In genomic region chr1:1047407-1047806, GRCh38 we compare ENCODE assay signal across 40 cellular contexts. TPM values are rescaled to one million over a fixed set of nuclear protein-coding genes. Genes with fewer than 3 reads are reported as not detected.
"Had no signal": no experiment of that assay in that cellular context is flagged by ENCODE, and none has a peak within 500 bp of the region (broad histone marks: within the 10 kb centered on the region; RNA-seq: fewer than 3 reads in every experiment).

No MANE protein-coding gene starts in this region.

- H3K27me3 ChIP-seq: adrenal gland, cardiac muscle cell had no signal

- FAIRE-seq: bronchial epithelial cell, TTC549 had no signal

- ATAC-seq: activated CD8-positive, alpha-beta T cell treated with anti-CD3 and anti-CD28 coated beads for 36 hours; activated naive CD4-positive, alpha-beta T cell treated with anti-CD3 and anti-CD28 coated beads, Interleukin-2, amount 50 U/mL, for 72 hours; activated T-cell treated with anti-CD3 and anti-CD28 coated beads, Interleukin-2, amount 50 U/mL, for 4 hours; activated T-cell treated with anti-CD3 and anti-CD28 coated beads, Interleukin-2, amount 50 U/mL, for 72 hours; activated T-helper 17 cell treated with anti-CD3 and anti-CD28 coated beads, Interleukin-2, amount 50 U/mL, for 72 hours had no signal

- DNase-seq: activated B cell treated with CpG ODN at 0.5 μM for 24 hours; activated CD4-positive, alpha-beta memory T cell treated with anti-CD3 and anti-CD28 coated beads for 36 hours; activated CD4-positive, alpha-beta T cell treated with anti-CD3 and anti-CD28 coated beads for 4 hours; activated CD4-positive, alpha-beta T cell treated with anti-CD3 and anti-CD28 coated beads, Interleukin-2, amount 10 ng/mL, durations not matched to agents 24 days and 14 days; activated CD4-positive, alpha-beta T cell treated with anti-CD3 and anti-CD28 coated beads, Interleukin-2, amount 50 U/mL, for 1 hour; activated CD4-positive, alpha-beta T cell treated with anti-CD3 and anti-CD28 coated beads, Interleukin-2, amount 50 U/mL, for 4 hours; activated CD4-positive, CD25-positive, alpha-beta regulatory T cell treated with anti-CD3 and anti-CD28 coated beads, Interleukin-2, amount 50 U/mL, for 72 hours; activated CD8-positive, alpha-beta memory T cell treated with anti-CD3 and anti-CD28 coated beads, Interleukin-2, amount 50 U/mL, for 4 hours; activated CD8-positive, alpha-beta T cell treated with anti-CD3 and anti-CD28 coated beads for 36 hours; activated effector memory CD4-positive, alpha-beta T cell treated with anti-CD3 and anti-CD28 coated beads, Interleukin-2, amount 50 U/mL, for 16 hours; activated gamma-delta T cell treated with Interleukin-2 at 50 U/mL for 16 hours; activated naive CD4-positive, alpha-beta T cell; activated naive CD4-positive, alpha-beta T cell treated with anti-CD3 and anti-CD28 coated beads for 36 hours; activated naive CD4-positive, alpha-beta T cell treated with anti-CD3 and anti-CD28 coated beads, Interleukin-2, amount 50 U/mL, for 16 hours; activated naive CD8-positive, alpha-beta T cell treated with anti-CD3 and anti-CD28 coated beads for 36 hours; activated T-cell treated with anti-CD3 and anti-CD28 coated beads for 4 hours; activated T-cell treated with anti-CD3 and anti-CD28 coated beads, Interleukin-2, amount 50 U/mL, for 1 hour; activated T-cell treated with anti-CD3 and anti-CD28 coated beads, Interleukin-2, amount 50 U/mL, for 4 hours; activated T-cell treated with anti-CD3 and anti-CD28 coated beads, Interleukin-2, amount 50 U/mL, for 72 hours; adrenal gland; amniotic stem cell; aorta; caudate nucleus; cerebellar nuclear complex; T-helper 1 cell; T-helper 2 cell; T-helper 9 cell had no signal

- H3K27me3 Mint-ChIP-seq: activated B cell treated with CpG ODN at 0.5 μM for 24 hours; activated CD4-positive, alpha-beta memory T cell treated with anti-CD3 and anti-CD28 coated beads for 36 hours; activated CD4-positive, alpha-beta T cell treated with anti-CD3 and anti-CD28 coated beads, Interleukin-2, amount 10 ng/mL, durations not matched to agents 24 days and 14 days; activated CD8-positive, alpha-beta T cell treated with anti-CD3 and anti-CD28 coated beads for 36 hours; activated naive CD8-positive, alpha-beta T cell treated with anti-CD3 and anti-CD28 coated beads for 36 hours; activated T-helper 17 cell treated with anti-CD3 and anti-CD28 coated beads, Interleukin-2, amount 50 U/mL, for 72 hours; brain; central memory CD8-positive, alpha-beta T cell had no signal

- H3K36me3 Mint-ChIP-seq: activated CD4-positive, alpha-beta memory T cell treated with anti-CD3 and anti-CD28 coated beads for 36 hours; activated naive CD4-positive, alpha-beta T cell treated with anti-CD3 and anti-CD28 coated beads, Interleukin-2, amount 50 U/mL, for 72 hours had no signal

- H3K4me3 Mint-ChIP-seq: activated B cell treated with CpG ODN at 0.5 μM for 24 hours; activated CD4-positive, alpha-beta memory T cell treated with anti-CD3 and anti-CD28 coated beads for 36 hours; activated CD4-positive, alpha-beta T cell treated with anti-CD3 and anti-CD28 coated beads, Interleukin-2, amount 10 ng/mL, durations not matched to agents 24 days and 14 days; activated CD8-positive, alpha-beta T cell treated with anti-CD3 and anti-CD28 coated beads for 36 hours; activated naive CD4-positive, alpha-beta T cell treated with anti-CD3 and anti-CD28 coated beads for 36 hours; activated naive CD8-positive, alpha-beta T cell treated with anti-CD3 and anti-CD28 coated beads for 36 hours; activated T-cell treated with anti-CD3 and anti-CD28 coated beads, Interleukin-2, amount 50 U/mL, for 4 hours; activated T-cell treated with anti-CD3 and anti-CD28 coated beads, Interleukin-2, amount 50 U/mL, for 72 hours; activated T-helper 1 cell treated with anti-CD3 and anti-CD28 coated beads, Interleukin-12 subunit alpha, Interleukin-12 subunit beta, Interleukin-2, Interleukin-4 antibody, amounts not matched to agents 30 ng/mL and 10 ng/mL and 1 ng/mL, durations not matched to agents 14 hours and 24 hours and 36 hours; activated T-helper 17 cell treated with anti-CD3 and anti-CD28 coated beads, Interleukin-2, amount 50 U/mL, for 72 hours; brain; central memory CD8-positive, alpha-beta T cell; T-helper 1 cell treated with Interleukin-12 subunit alpha and Interleukin-12 subunit beta and Interleukin-4 antibody, amounts not matched to agents 30 μg/mL and 1 μg/mL, for 36 hours; T-helper 2 cell treated with Interferon-gamma antibody and Interleukin-4, amounts not matched to agents 5 μg/mL and 100 μg/mL, for 36 hours had no signal

- H3K27ac ChIP-seq: adrenal gland, cardiac muscle cell, VCaP had no signal

- H3K4me1 Mint-ChIP-seq: activated CD4-positive, alpha-beta T cell treated with anti-CD3 and anti-CD28 coated beads, Interleukin-2, amount 10 ng/mL, durations not matched to agents 24 days and 14 days; activated naive CD8-positive, alpha-beta T cell treated with anti-CD3 and anti-CD28 coated beads for 36 hours; activated T-helper 17 cell treated with anti-CD3 and anti-CD28 coated beads, Interleukin-2, amount 50 U/mL, for 72 hours; brain; central memory CD8-positive, alpha-beta T cell had no signal

- H3K4me3 ChIP-seq: adrenal gland, cardiac muscle cell had no signal

- H3K9me3 Mint-ChIP-seq: activated B cell treated with CpG ODN at 0.5 μM for 24 hours; activated CD4-positive, alpha-beta memory T cell treated with anti-CD3 and anti-CD28 coated beads for 36 hours; activated CD4-positive, alpha-beta T cell treated with anti-CD3 and anti-CD28 coated beads, Interleukin-2, amount 10 ng/mL, durations not matched to agents 24 days and 14 days; activated naive CD4-positive, alpha-beta T cell treated with anti-CD3 and anti-CD28 coated beads, Interleukin-2, amount 50 U/mL, for 72 hours; activated naive CD8-positive, alpha-beta T cell treated with anti-CD3 and anti-CD28 coated beads for 36 hours; activated T-cell treated with anti-CD3 and anti-CD28 coated beads, Interleukin-2, amount 50 U/mL, for 4 hours; activated T-helper 1 cell treated with anti-CD3 and anti-CD28 coated beads, Interleukin-12 subunit alpha, Interleukin-12 subunit beta, Interleukin-2, Interleukin-4 antibody, amounts not matched to agents 30 ng/mL and 10 ng/mL and 1 ng/mL, durations not matched to agents 14 hours and 24 hours and 36 hours; activated T-helper 17 cell treated with anti-CD3 and anti-CD28 coated beads, Interleukin-2, amount 50 U/mL, for 72 hours; brain; T-helper 1 cell treated with Interleukin-12 subunit alpha and Interleukin-12 subunit beta and Interleukin-4 antibody, amounts not matched to agents 30 μg/mL and 1 μg/mL, for 36 hours; T-helper 2 cell treated with Interferon-gamma antibody and Interleukin-4, amounts not matched to agents 5 μg/mL and 100 μg/mL, for 36 hours had no signal

- H3K36me3 ChIP-seq: adrenal gland had no signal

- H3K4me1 ChIP-seq: adrenal gland had no signal

- H3K9me3 ChIP-seq: adrenal gland had no signal

- H3K27ac Mint-ChIP-seq: activated B cell treated with CpG ODN at 0.5 μM for 24 hours; activated CD4-positive, alpha-beta memory T cell treated with anti-CD3 and anti-CD28 coated beads for 36 hours; activated CD4-positive, alpha-beta T cell treated with anti-CD3 and anti-CD28 coated beads, Interleukin-2, amount 10 ng/mL, durations not matched to agents 24 days and 14 days; activated CD8-positive, alpha-beta T cell treated with anti-CD3 and anti-CD28 coated beads for 36 hours; activated naive CD4-positive, alpha-beta T cell treated with anti-CD3 and anti-CD28 coated beads for 36 hours; activated naive CD4-positive, alpha-beta T cell treated with anti-CD3 and anti-CD28 coated beads, Interleukin-2, amount 50 U/mL, for 72 hours; activated naive CD8-positive, alpha-beta T cell treated with anti-CD3 and anti-CD28 coated beads for 36 hours; activated T-cell treated with anti-CD3 and anti-CD28 coated beads, Interleukin-2, amount 50 U/mL, for 72 hours; activated T-helper 1 cell treated with anti-CD3 and anti-CD28 coated beads, Interleukin-12 subunit alpha, Interleukin-12 subunit beta, Interleukin-2, Interleukin-4 antibody, amounts not matched to agents 30 ng/mL and 10 ng/mL and 1 ng/mL, durations not matched to agents 14 hours and 24 hours and 36 hours; activated T-helper 17 cell treated with anti-CD3 and anti-CD28 coated beads, Interleukin-2, amount 50 U/mL, for 72 hours; brain; T-helper 1 cell treated with Interleukin-12 subunit alpha and Interleukin-12 subunit beta and Interleukin-4 antibody, amounts not matched to agents 30 μg/mL and 1 μg/mL, for 36 hours; T-helper 2 cell treated with Interferon-gamma antibody and Interleukin-4, amounts not matched to agents 5 μg/mL and 100 μg/mL, for 36 hours had no signal

RNA-seq across cellular contexts. Expression of gene RNF223, which starts 26.7 kb away (rescaled TPM):
- total RNA-seq: activated B cell treated with CpG ODN at 0.5 μM for 24 hours; activated CD4-positive, alpha-beta memory T cell treated with anti-CD3 and anti-CD28 coated beads for 36 hours; activated CD4-positive, alpha-beta T cell treated with anti-CD3 and anti-CD28 coated beads, Interleukin-2, amount 10 ng/mL, durations not matched to agents 24 days and 14 days; activated CD8-positive, alpha-beta memory T cell treated with anti-CD3 and anti-CD28 coated beads for 36 hours; activated CD8-positive, alpha-beta T cell treated with anti-CD3 and anti-CD28 coated beads for 36 hours; activated naive CD4-positive, alpha-beta T cell treated with anti-CD3 and anti-CD28 coated beads for 36 hours; activated naive CD4-positive, alpha-beta T cell treated with anti-CD3 and anti-CD28 coated beads, Interleukin-2, amount 50 U/mL, for 72 hours; activated naive CD8-positive, alpha-beta T cell treated with anti-CD3 and anti-CD28 coated beads for 36 hours; activated T-helper 17 cell treated with anti-CD3 and anti-CD28 coated beads, Interleukin-2, amount 50 U/mL, for 72 hours; adrenal gland; aorta; chondrocyte had no signal
- polyA plus RNA-seq: aorta, cardiac muscle cell had no signal
